Comparison of ENCODE assay signal across 22 cellular contexts in the genomic region with DNA sequence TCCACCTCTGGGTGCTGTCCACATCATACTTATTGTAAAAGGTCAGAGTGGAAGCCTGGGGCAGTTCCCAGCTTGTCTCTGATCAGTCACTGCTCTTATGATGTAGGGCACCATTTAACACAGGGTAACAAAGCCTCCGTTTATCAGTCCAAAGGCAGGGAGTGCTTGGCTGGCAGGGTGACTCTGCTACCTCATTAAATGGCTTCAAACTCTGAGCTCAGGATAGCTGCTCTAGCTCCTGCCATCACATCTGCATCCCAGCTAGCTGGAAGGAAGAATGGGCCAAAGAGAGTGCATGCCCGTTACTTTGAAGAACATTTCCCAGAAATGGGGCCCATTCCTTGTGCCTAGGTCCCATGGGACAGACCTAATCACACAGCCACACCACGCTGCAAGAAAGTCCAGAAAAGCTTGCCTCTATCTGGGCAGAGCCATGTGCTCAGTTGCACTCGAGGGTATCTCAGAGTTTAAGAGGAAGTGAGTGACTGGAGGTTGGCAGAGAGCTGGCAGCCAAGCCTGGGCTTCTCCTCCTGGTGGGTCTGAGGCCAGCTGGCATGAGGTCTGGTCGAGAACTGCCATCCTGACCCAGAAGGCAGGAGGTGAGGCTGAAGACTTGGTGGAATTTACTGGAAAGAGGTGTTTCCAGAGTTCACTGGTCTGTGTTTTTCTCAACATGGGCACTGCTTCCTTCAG.
A peak's percentile ranks its signal among the peaks of the same experiment; 100 is the strongest.
DNase-seq lines count a peak whose midpoint lies in the region; ATAC-seq and TF ChIP-seq lines count a peak whose summit lies in the region.
"Had no signal": no experiment of that assay in that cellular context is flagged by ENCODE, and none has a peak within 500 bp of the region (broad histone marks: within the 10 kb centered on the region; RNA-seq: fewer than 3 reads in every experiment).

No MANE protein-coding gene starts in this region.

- no peaks in the 10 kb centered on the region for H3K36me3 Mint-ChIP-seq in osteocyte (ENCODE audit: unreplicated experiment)
- H3K36me3 Mint-ChIP-seq in stimulated activated effector memory CD8-positive, alpha-beta T cell treated with anti-CD3 and anti-CD28 coated beads, Interleukin-12 subunit alpha, Interleukin-12 subunit beta, amount 100 ng/mL, for 72 hours = no peaks in the 10 kb centered on the region
- H3K36me3 Mint-ChIP-seq: CD8-positive, alpha-beta T cell; IgD-negative memory B cell had no signal

- no peaks in the 10 kb centered on the region for H3K4me1 Mint-ChIP-seq in osteocyte (ENCODE audit: unreplicated experiment)
- H3K4me1 Mint-ChIP-seq in stimulated activated effector memory CD8-positive, alpha-beta T cell treated with anti-CD3 and anti-CD28 coated beads, Interleukin-12 subunit alpha, Interleukin-12 subunit beta, amount 100 ng/mL, for 72 hours = no peaks in the 10 kb centered on the region
- H3K4me1 Mint-ChIP-seq: IgD-negative memory B cell had no signal

- H3K27ac ChIP-seq in A673 (ENCODE audit: low read depth, low read length, poor library complexity, severe bottlenecking) (no peak overlapping the region), suprapubic skin (no peak overlapping the region)
- H3K27ac ChIP-seq: GM23248 had no signal

- no peak for ATAC-seq in stimulated activated effector memory CD8-positive, alpha-beta T cell treated with anti-CD3 and anti-CD28 coated beads, Interleukin-12 subunit alpha, Interleukin-12 subunit beta, amount 100 ng/mL, for 72 hours
- ATAC-seq: CD8-positive, alpha-beta T cell had no signal

- H3K36me3 ChIP-seq in A673 (ENCODE audit: insufficient read depth, low read length, poor library complexity, severe bottlenecking) (no peaks in the 10 kb centered on the region), suprapubic skin (no peaks in the 10 kb centered on the region)

- no peaks in the 10 kb centered on the region for H3K9me3 Mint-ChIP-seq in osteocyte (ENCODE audit: unreplicated experiment)
- H3K9me3 Mint-ChIP-seq in stimulated activated effector memory CD8-positive, alpha-beta T cell treated with anti-CD3 and anti-CD28 coated beads, Interleukin-12 subunit alpha, Interleukin-12 subunit beta, amount 100 ng/mL, for 72 hours = no peaks in the 10 kb centered on the region
- H3K9me3 Mint-ChIP-seq: CD8-positive, alpha-beta T cell had no signal

- H3K9me3 ChIP-seq in A673 (ENCODE audit: low read depth, low read length, poor library complexity, severe bottlenecking) = no peaks in the 10 kb centered on the region
- no peaks in the 10 kb centered on the region for H3K9me3 ChIP-seq in suprapubic skin
- H3K9me3 ChIP-seq: SK-N-SH had no signal

- peak; percentile 32 for DNase-seq in activated CD8-positive, alpha-beta memory T cell treated with anti-CD3 and anti-CD28 coated beads for 24 hours
- no peak for DNase-seq in activated CD8-positive, alpha-beta memory T cell treated with anti-CD3 and anti-CD28 coated beads, Interleukin-2, amount 50 U/mL, for 4 hours
- peak; percentile 8 for DNase-seq in GM13976 (ENCODE audit: low spot score)
- peak; percentile 17 for DNase-seq in activated CD8-positive, alpha-beta memory T cell treated with anti-CD3 and anti-CD28 coated beads, Interleukin-2, amount 50 U/mL, for 48 hours
- peak; percentile 62 for DNase-seq in osteocyte (ENCODE audit: extremely low spot score, unreplicated experiment)
- no peak for DNase-seq in stimulated activated effector memory CD8-positive, alpha-beta T cell treated with anti-CD3 and anti-CD28 coated beads, Interleukin-12 subunit alpha, Interleukin-12 subunit beta, amount 100 ng/mL, for 72 hours (ENCODE audit: low spot score in 2 of 2)
- no peak for DNase-seq in A673 (ENCODE audit: low spot score)
- no peak for DNase-seq in suprapubic skin (ENCODE audit: low spot score in 2 of 2)
- DNase-seq: 8988T, AML-193, GM23248, HCEC 1CT, Karpas-422, NCI-H1417, NCI-H1694 treated with DMSO at 0.1 percent for 48 hours, NCI-H2081 treated with DMSO at 0.1 percent for 48 hours, NCI-H446, NCI-H526, SHP77 treated with DMSO at 0.1 percent for 48 hours, SK-N-SH had no signal

- H3K4me3 Mint-ChIP-seq in osteocyte (ENCODE audit: unreplicated experiment) = no peak overlapping the region
- no peak overlapping the region for H3K4me3 Mint-ChIP-seq in stimulated activated effector memory CD8-positive, alpha-beta T cell treated with anti-CD3 and anti-CD28 coated beads, Interleukin-12 subunit alpha, Interleukin-12 subunit beta, amount 100 ng/mL, for 72 hours
- H3K4me3 Mint-ChIP-seq: CD8-positive, alpha-beta T cell had no signal

- TF ChIP-seq CTCF in GM13976 (IDR thresholded peaks at IDR 0.05; ENCODE audit: borderline replicate concordance, control extremely low read depth, extremely low read depth, insufficient read depth, missing control alignments) (no peak), osteocyte (IDR thresholded peaks at IDR 0.05) (no peak), A673 (conservative IDR thresholded peaks at IDR 0.05; ENCODE audit: low read depth, low read length) (no peak), suprapubic skin (IDR thresholded peaks at IDR 0.05) (no peak)

- CTCF ChIA-PET in A673 (lab: Charles Lee) = no interaction called here

- POLR2A ChIA-PET in A673 (lab: Charles Lee; ENCODE audit: low non-redundant PET) = no interaction called here

- in situ Hi-C loops in GM13976 (cut with MboI; ENCODE audit: low sequenced_read_pairs, unreplicated experiment) = no loop called here

- intact Hi-C loops in A673 (cut with micrococcal nuclease; ENCODE audit: unreplicated experiment) = no loop called here

- H3K4me3 ChIP-seq in A673 (ENCODE audit: low read depth, low read length, poor library complexity, severe bottlenecking) = no peak overlapping the region
- H3K4me3 ChIP-seq in suprapubic skin = no peak overlapping the region
- H3K4me3 ChIP-seq: GM23248 had no signal

- 61% methylated on average over 4 of the region's 5 CpGs for WGBS in suprapubic skin

- no peak for TF ChIP-seq EP300 in suprapubic skin (IDR thresholded peaks at IDR 0.05)

- no peaks in the 10 kb centered on the region for H3K4me1 ChIP-seq in A673 (ENCODE audit: insufficient read depth, low read length, poor library complexity, severe bottlenecking)
- no peaks in the 10 kb centered on the region for H3K4me1 ChIP-seq in suprapubic skin

- no TSS peak for BruUV-seq in A673 (replicated peaks; lab: Mats Ljungman, UMichigan)

- TF ChIP-seq POLR2A in suprapubic skin (IDR thresholded peaks at IDR 0.05) = no peak

- H3K27me3 Mint-ChIP-seq in osteocyte (ENCODE audit: unreplicated experiment) = no peaks in the 10 kb centered on the region
- H3K27me3 Mint-ChIP-seq: IgD-negative memory B cell had no signal

- H3K27ac Mint-ChIP-seq in osteocyte (ENCODE audit: unreplicated experiment) = no peak overlapping the region
- H3K27ac Mint-ChIP-seq in stimulated activated effector memory CD8-positive, alpha-beta T cell treated with anti-CD3 and anti-CD28 coated beads, Interleukin-12 subunit alpha, Interleukin-12 subunit beta, amount 100 ng/mL, for 72 hours = no peak overlapping the region
- H3K27ac Mint-ChIP-seq: CD8-positive, alpha-beta T cell; IgD-negative memory B cell had no signal

- H3K27me3 ChIP-seq in A673 (replicated peaks; ENCODE audit: insufficient read depth, low read depth, low read length, poor library complexity) (no peaks in the 10 kb centered on the region), suprapubic skin (peaks cover 31% of the 10 kb centered on the region)

Comparison
In these comparisons a context has a peak if more than half of its experiments do, and no peak if none do; other contexts are left out.
1. DNase-seq: peak in activated CD8-positive, alpha-beta memory T cell treated with anti-CD3 and anti-CD28 coated beads for 24 hours (single experiment), GM13976 (single experiment), activated CD8-positive, alpha-beta memory T cell treated with anti-CD3 and anti-CD28 coated beads, Interleukin-2, amount 50 U/mL, for 48 hours (single experiment) and osteocyte (single experiment); none in activated CD8-positive, alpha-beta memory T cell treated with anti-CD3 and anti-CD28 coated beads, Interleukin-2, amount 50 U/mL, for 4 hours (single experiment), stimulated activated effector memory CD8-positive, alpha-beta T cell treated with anti-CD3 and anti-CD28 coated beads, Interleukin-12 subunit alpha, Interleukin-12 subunit beta, amount 100 ng/mL, for 72 hours (0 of 2), A673 (single experiment) and suprapubic skin (0 of 2).